In the genomic region with DNA sequence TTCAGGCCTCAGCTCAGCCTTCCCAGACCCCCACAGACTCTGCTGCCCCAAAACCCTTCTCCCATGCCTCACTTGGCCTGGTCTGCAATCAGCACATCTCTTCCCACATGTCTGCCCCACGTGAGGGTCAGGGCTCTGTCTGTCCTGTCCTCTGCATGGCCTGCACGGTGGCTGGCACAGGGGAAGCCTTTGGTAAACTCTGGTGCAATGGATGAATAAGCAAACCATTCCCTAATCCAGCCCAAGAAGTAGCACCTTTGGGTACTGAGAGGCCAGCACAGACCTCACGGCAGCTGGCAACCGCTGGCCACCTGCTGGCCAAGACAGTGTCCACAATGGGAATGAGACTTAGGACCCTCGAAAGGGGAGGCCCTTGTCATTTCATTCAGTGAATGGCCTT, we compare ENCODE assay signal across 23 cellular contexts. TPM values are rescaled to one million over a fixed set of nuclear protein-coding genes. Genes with fewer than 3 reads are reported as not detected.
DNase-seq lines count a peak whose midpoint lies in the region; ATAC-seq and TF ChIP-seq lines count a peak whose summit lies in the region.
"Had no signal": no experiment of that assay in that cellular context is flagged by ENCODE, and none has a peak within 500 bp of the region (broad histone marks: within the 10 kb centered on the region; RNA-seq: fewer than 3 reads in every experiment).

No MANE protein-coding gene starts in this region.

- H3K4ac ChIP-seq in IMR-90 (ENCODE audit: low read depth, low read length): peak overlapping the region; percentile 18; the same call in 1 of the 2 replicates

- H3K9ac ChIP-seq in IMR-90 (ENCODE audit: low read depth, low read length) (no peak overlapping the region), skeletal muscle tissue (ENCODE audit: low read depth in 1 of 3, low read length in 3 of 3) (peak overlapping the region in 1 of 3 donors; percentile 69)
- H3K9ac ChIP-seq: KMS-11 had no signal

- dilution Hi-C loops in IMR-90 (cut with HindIII; ENCODE audit: low sequenced_read_pairs, unreplicated experiment): no loop called here

- no peak overlapping the region for H2AFZ ChIP-seq in IMR-90 (replicated peaks; ENCODE audit: low read length, poor library complexity)

- no peak overlapping the region for H3K14ac ChIP-seq in IMR-90 (replicated peaks; ENCODE audit: low read depth, low read length)

- no peak overlapping the region for H4K8ac ChIP-seq in IMR-90 (ENCODE audit: low read depth in 2 of 2, low read length in 2 of 2)

- H4K20me1 ChIP-seq in IMR-90 (ENCODE audit: insufficient read depth, low read length): no peaks in the 10 kb centered on the region; the same call in 1 of the 2 replicates

- POLR2A ChIA-PET in IMR-90 (lab: Charles Lee; ENCODE audit: unreplicated experiment): interaction anchor here (0.5 kb wide), 1 partner anchor 131 kb away, joined by 3 read pairs; no protein-coding TSS in a partner anchor

- 90% methylated on average over 4 of the region's 5 CpGs; no CpG with 5 or more reads in 1 of the 2 experiments for WGBS in IMR-90 (ENCODE audit: extremely low coverage in 2 of 2, insufficient read length in 1 of 2), 2 experiments
- 57% methylated on average over 4 of the region's 5 CpGs for WGBS in right lobe of liver (ENCODE audit: insufficient coverage, low coverage, low lambda C conversion rate, missing lambda C conversion rate)

- peaks cover 31% of the 10 kb centered on the region for H3K9me1 ChIP-seq in IMR-90 (ENCODE audit: insufficient read depth, low read length)

- peak overlapping the region; percentile 16 for H2AK9ac ChIP-seq in IMR-90 (replicated peaks; ENCODE audit: low read depth, low read length, poor library complexity)

- peaks cover 0 to 53% of the 10 kb centered on the region in 2 experiments; a peak in 2 of 4 replicates for H3K79me1 ChIP-seq in IMR-90 (ENCODE audit: low read depth in 1 of 2, low read length in 2 of 2)

- no peak overlapping the region for H3K23ac ChIP-seq in IMR-90 (ENCODE audit: low read depth, low read length)

- no peak overlapping the region for H2BK20ac ChIP-seq in IMR-90 (ENCODE audit: low read depth, low read length)

- H3K36me3 ChIP-seq in IMR-90 (ENCODE audit: control insufficient read depth, insufficient read depth, low read length): no peaks in the 10 kb centered on the region
- no peaks in the 10 kb centered on the region for H3K36me3 ChIP-seq in right lobe of liver
- H3K36me3 ChIP-seq in skeletal muscle tissue (ENCODE audit: control insufficient read depth in 3 of 3, insufficient read depth in 3 of 3, low read length in 3 of 3): peaks cover 0 to 3% (median 0%) of the 10 kb centered on the region in 3 donors
- H3K36me3 ChIP-seq: HAP-1 had no signal

- no peak overlapping the region for H2BK5ac ChIP-seq in IMR-90 (ENCODE audit: low read depth, low read length, poor library complexity, severe bottlenecking)

- intact Hi-C loops in IMR-90 (cut with micrococcal nuclease) (no loop called here), dorsolateral prefrontal cortex (cut with DNase I) (no loop called here), right lobe of liver (cut with DNase I) (loop anchor here in 1 of 2 donors (10.0 kb wide), 1 partner anchor 114 kb away; no protein-coding TSS in a partner anchor)

- H2BK15ac ChIP-seq in IMR-90 (ENCODE audit: low read depth, low read length): no peak overlapping the region

- in situ Hi-C loops in IMR-90 (cut with MboI; ENCODE audit: low sequenced_read_pairs): no loop called here

- no peak overlapping the region for H3K4me2 ChIP-seq in IMR-90 (ENCODE audit: low read depth, low read length)
- H3K4me2 ChIP-seq: KMS-11 had no signal

- no peak overlapping the region for H3K56ac ChIP-seq in IMR-90 (ENCODE audit: extremely low read depth, insufficient read depth, low read length)

- CTCF ChIA-PET in IMR-90 (lab: Yijun Ruan, JAX): no interaction called here

- H3K27me3 ChIP-seq in IMR-90 (ENCODE audit: control insufficient read depth, insufficient read depth, low read length) (no peaks in the 10 kb centered on the region), dorsolateral prefrontal cortex (no peaks in the 10 kb centered on the region), right lobe of liver (no peaks in the 10 kb centered on the region), skeletal muscle tissue (ENCODE audit: control insufficient read depth in 3 of 3, insufficient read depth in 3 of 3, low read length in 3 of 3) (no peaks in the 10 kb centered on the region)

- TF ChIP-seq CTCF in IMR-90 (conservative IDR thresholded peaks at IDR 0.05; ENCODE audit: low read depth, low read length) (no peak), dorsolateral prefrontal cortex (IDR thresholded peaks at IDR 0.05 in 54 of 56, conservative IDR thresholded peaks at IDR 0.05 in 2 of 56; ENCODE audit: low read depth in 1 of 56, partially characterized antibody in 56 of 56) (peak in 1 of 56 donors; percentile 8), right lobe of liver (IDR thresholded peaks at IDR 0.05) (peak in 1 of 4 donors; percentile 13)

- H3K9me3 ChIP-seq in IMR-90 (ENCODE audit: control insufficient read depth, insufficient read depth, low read length): no peaks in the 10 kb centered on the region
- H3K9me3 ChIP-seq in right lobe of liver: no peaks in the 10 kb centered on the region
- H3K9me3 ChIP-seq in skeletal muscle tissue (ENCODE audit: control insufficient read depth in 3 of 3, low read length in 3 of 3): no peaks in the 10 kb centered on the region

- no peak overlapping the region for H3K18ac ChIP-seq in IMR-90 (ENCODE audit: low read depth, low read length)

- no peak overlapping the region for H4K5ac ChIP-seq in IMR-90 (ENCODE audit: low read depth, low read length)

- H3K4me1 ChIP-seq in IMR-90 (ENCODE audit: control insufficient read depth, insufficient read depth, low read length): peaks cover 32% of the 10 kb centered on the region
- peaks cover 0 to 68% (median 20%) of the 10 kb centered on the region in 4 donors for H3K4me1 ChIP-seq in right lobe of liver
- peaks cover 62 to 70% (median 66%) of the 10 kb centered on the region in 3 donors for H3K4me1 ChIP-seq in skeletal muscle tissue (ENCODE audit: control insufficient read depth in 3 of 3, insufficient read depth in 3 of 3, low read length in 3 of 3)

- no peak for ATAC-seq in IMR-90 (ENCODE audit: low read depth)
- ATAC-seq in right lobe of liver: peak in 1 of 4 donors; percentile 26
- no peak for ATAC-seq in HG02852 (IDR thresholded peaks at IDR 0.05; ENCODE audit: unreplicated experiment)
- ATAC-seq: esophagus mucosa, natural killer cell had no signal

- DNase-seq in IMR-90 (no peak), dorsolateral prefrontal cortex (peak in 4 of 10 donors; percentile 4 to 22 (median 16)), right lobe of liver (peak; percentile 46 to 88 (median 85)), HuH-7.5 (ENCODE audit: low spot score) (no peak), T-helper 2 cell (no peak)
- no peak for DNase-seq in effector CD4-positive, alpha-beta T cell
- DNase-seq: activated CD4-positive, alpha-beta T cell treated with anti-CD3 and anti-CD28 coated beads, Interleukin-2, amount 50 U/mL, for 48 hours; activated naive CD4-positive, alpha-beta T cell treated with anti-CD3 and anti-CD28 coated beads, Interleukin-2, amount 10 ng/mL, durations not matched to agents 7 days and 5 days; activated T-cell treated with anti-CD3 and anti-CD28 coated beads, Interleukin-2, amount 50 U/mL, for 24 hours; DND-41; immature natural killer cell; natural killer cell; NCI-H1048; NCI-H2081 treated with DMSO at 0.1 percent for 48 hours; NCI-H510A; SHP77; stimulated activated naive CD4-positive, alpha-beta T cell treated with Interleukin-2 at 50 U/mL for 16 hours; T-helper 1 cell had no signal

- H3K4me3 ChIP-seq in IMR-90 (ENCODE audit: insufficient read depth, low read depth, low read length) (no peak overlapping the region), dorsolateral prefrontal cortex (no peak overlapping the region), right lobe of liver (no peak overlapping the region), skeletal muscle tissue (ENCODE audit: low read length in 3 of 3) (no peak overlapping the region)
- H3K4me3 ChIP-seq: HAP-1 had no signal

- no peak for TF ChIP-seq POLR2A in IMR-90 (IDR thresholded peaks at IDR 0.05; ENCODE audit: low read depth, low read length)
- TF ChIP-seq POLR2A in right lobe of liver (IDR thresholded peaks at IDR 0.05): no peak

- H2AK5ac ChIP-seq in IMR-90 (ENCODE audit: low read depth, low read length): no peak overlapping the region; the same call in 1 of the 2 replicates

- no peak overlapping the region; the same call in 1 of the 2 replicates for H2BK120ac ChIP-seq in IMR-90 (ENCODE audit: low read depth, low read length)

- H3K27ac ChIP-seq in IMR-90 (ENCODE audit: insufficient read depth, low read length): no peak overlapping the region
- H3K27ac ChIP-seq in dorsolateral prefrontal cortex: peak overlapping the region in 50 of 59 donors; percentile 3 to 97 (median 88)
- H3K27ac ChIP-seq in right lobe of liver: peak overlapping the region in 1 of 3 donors; percentile 84
- H3K27ac ChIP-seq in skeletal muscle tissue (ENCODE audit: low read depth, low read length): peak overlapping the region; percentile 95
- H3K27ac ChIP-seq: KMS-11 had no signal

- no peak overlapping the region for H4K91ac ChIP-seq in IMR-90 (ENCODE audit: insufficient read depth, low read depth, low read length)

- no TSS peak for BruUV-seq in IMR-90 (replicated peaks; lab: Mats Ljungman, UMichigan)

- no peak for TF ChIP-seq RAD21 in IMR-90 (IDR thresholded peaks at IDR 0.05; ENCODE audit: low read length)

TF ChIP-seq in IMR-90, 13 proteins besides CTCF, POLR2A, EP300 and RAD21:
- TF ChIP-seq MXI1 (IDR thresholded peaks at IDR 0.05; ENCODE audit: borderline replicate concordance, low read depth, low read length): no peak
- TF ChIP-seq BHLHE40 (IDR thresholded peaks at IDR 0.05; ENCODE audit: low read depth, low read length): no peak
- no peak for TF ChIP-seq NFE2L2 (IDR thresholded peaks at IDR 0.05; ENCODE audit: low read depth, low read length)
TF ChIP-seq in IMR-90: peak in this region for 0.

RNA-seq across cellular contexts. Expression of gene ABTB1, which starts 27.7 kb away (rescaled TPM):
- total RNA-seq in IMR-90 (2012; rRNA removed) (3.2 and 3.3 TPM in 2 replicates), dorsolateral prefrontal cortex (100 to 1,000 TPM in 24 of 120 experiments, 10 to 100 TPM in 96; 63.6 to 129 (median 87.7) TPM), right lobe of liver (10 to 100 TPM in 5 of 6 experiments, 1 to 10 TPM in 1; 9.4 to 20.3 (median 12.2) TPM), skeletal muscle tissue (6.3 TPM)
- 23.0 and 25.3 TPM in 2 replicates for polyA plus RNA-seq in IMR-90 (2012; rRNA removed)
- polyA plus RNA-seq in IMR-90 (2012; cell fraction: cytosol; rRNA removed): 18.6 and 29.2 TPM in 2 replicates
- 139 and 305 TPM in 2 replicates for polyA plus RNA-seq in IMR-90 (2012; cell fraction: nucleus; rRNA removed; ENCODE audit: low replicate concordance)

Comparison
In these comparisons a context has a peak if more than half of its experiments do, and no peak if none do; other contexts are left out.
1. DNase-seq: peak in right lobe of liver (3 of 3); none in IMR-90 (single experiment), effector CD4-positive, alpha-beta T cell (single experiment), HuH-7.5 (single experiment) and T-helper 2 cell (0 of 5).